In the genomic region with DNA sequence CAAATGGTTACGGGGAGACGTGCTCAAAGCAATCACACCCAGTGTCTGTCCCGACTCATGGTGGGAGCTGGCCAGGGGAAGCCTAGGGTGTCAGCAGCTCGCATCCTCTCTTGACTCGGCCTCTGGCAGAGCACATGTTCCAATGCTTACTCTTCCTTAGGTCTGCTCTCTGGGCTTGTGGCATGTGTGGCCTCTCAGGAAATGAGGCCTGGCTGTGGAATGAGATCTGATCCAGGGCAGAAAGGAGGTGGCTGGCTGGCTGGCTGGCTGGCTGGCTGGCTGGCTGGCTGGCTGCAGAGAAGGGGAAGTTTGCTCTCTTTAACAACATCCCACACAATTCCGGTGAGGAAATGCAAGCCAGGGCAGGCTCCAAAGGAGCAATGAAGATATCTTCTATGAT, we compare ENCODE assay signal across 10 cellular contexts.
DNase-seq lines count a peak whose midpoint lies in the region; ATAC-seq lines count a peak whose summit lies in the region.
"Had no signal": no experiment of that assay in that cellular context is flagged by ENCODE, and none has a peak within 500 bp of the region (broad histone marks: within the 10 kb centered on the region; RNA-seq: fewer than 3 reads in every experiment).

No MANE protein-coding gene starts in this region.

- peak; percentile 90 for DNase-seq in GM03348 (ENCODE audit: low spot score)
- peak; percentile 22 for DNase-seq in amniotic epithelial cell (ENCODE audit: low read depth)
- DNase-seq in glomerular visceral epithelial cell (ENCODE audit: extremely low spot score) = peak; percentile 47
- peak; percentile 38 for DNase-seq in pons (ENCODE audit: low spot score)
- DNase-seq in activated T-cell treated with anti-CD3 and anti-CD28 coated beads, Interleukin-2, amount 50 U/mL, for 48 hours = no peak
- DNase-seq in epidermal melanocyte (ENCODE audit: insufficient read length, low spot score) = no peak
- no peak for DNase-seq in activated CD4-positive, alpha-beta T cell treated with anti-CD3 and anti-CD28 coated beads, Interleukin-2, amount 50 U/mL, for 48 hours
- DNase-seq: NCI-H748 treated with DMSO at 0.1 percent for 48 hours; stimulated activated CD4-positive, alpha-beta T cell treated with anti-CD3 and anti-CD28 coated beads, Interleukin-4, amount 100 ng/mL, for 24 hours had no signal

- ATAC-seq in HG02870 (IDR thresholded peaks at IDR 0.05; ENCODE audit: unreplicated experiment) = no peak

Comparison
In these comparisons a context has a peak if more than half of its experiments do, and no peak if none do; other contexts are left out.
1. DNase-seq: peak in GM03348 (single experiment), amniotic epithelial cell (single experiment), glomerular visceral epithelial cell (single experiment) and pons (single experiment); none in activated T-cell treated with anti-CD3 and anti-CD28 coated beads, Interleukin-2, amount 50 U/mL, for 48 hours (0 of 2), epidermal melanocyte (single experiment) and activated CD4-positive, alpha-beta T cell treated with anti-CD3 and anti-CD28 coated beads, Interleukin-2, amount 50 U/mL, for 48 hours (0 of 2).